8 cellular contexts compared by ENCODE assay signal in the genomic region with DNA sequence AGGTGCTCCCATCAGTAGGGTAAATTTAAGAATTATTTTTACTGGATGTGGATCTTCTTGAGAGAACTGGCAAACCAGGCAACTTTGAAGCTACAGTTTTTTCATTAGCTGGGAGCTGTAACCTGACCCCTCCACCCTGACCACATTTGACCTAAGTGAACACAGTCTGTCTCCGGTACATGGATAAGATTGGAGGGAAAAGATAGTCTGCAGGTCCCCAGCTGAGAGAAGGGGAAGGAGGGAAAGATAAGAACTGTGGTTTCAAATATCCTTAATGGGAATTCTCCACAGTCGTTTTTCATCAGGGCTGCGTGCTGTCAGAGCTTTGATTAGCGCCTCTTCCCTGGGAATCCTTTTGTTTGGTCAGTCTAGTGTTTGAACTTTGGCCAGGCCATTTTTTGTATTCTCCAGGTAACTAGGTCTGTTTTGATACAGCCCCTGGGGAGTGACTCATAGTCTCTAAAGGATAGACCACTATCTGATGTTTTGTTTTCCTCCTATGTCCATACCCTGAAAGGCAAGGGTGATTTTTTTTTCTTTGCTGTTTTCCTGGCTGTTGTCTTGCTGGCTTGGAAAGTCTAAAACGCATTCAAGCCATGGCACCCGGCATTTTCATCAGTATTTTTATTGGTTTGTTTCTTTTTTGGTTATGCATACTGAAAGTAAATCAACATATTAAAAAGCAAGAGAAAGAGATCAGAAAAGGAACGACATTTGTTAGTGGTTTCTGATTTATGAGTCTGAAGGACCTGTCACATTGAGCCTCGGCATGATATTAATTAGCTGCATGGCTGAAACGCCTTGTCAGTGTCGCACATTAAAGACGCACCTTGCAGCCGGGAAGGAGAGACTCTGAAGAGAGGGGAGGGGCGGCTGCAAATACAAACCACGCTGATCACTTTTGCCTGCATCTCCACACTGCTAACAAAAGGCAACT.
DNase-seq lines count a peak whose midpoint lies in the region; ATAC-seq and TF ChIP-seq lines count a peak whose summit lies in the region.

No MANE protein-coding gene starts in this region.

- no peaks in the 10 kb centered on the region for H3K36me3 Mint-ChIP-seq in natural killer cell

- ATAC-seq in HG03025 (IDR thresholded peaks at IDR 0.05; ENCODE audit: low FRiP score, unreplicated experiment) (no peak), natural killer cell (no peak)

- in situ Hi-C loops in SK-MEL-5 (cut with HindIII; ENCODE audit: low pct_unique_long_range_greater_than_20kb, low sequenced_read_pairs) = no loop called here

- peaks cover 7 to 45% of the 10 kb centered on the region in 2 donors for H3K27me3 Mint-ChIP-seq in natural killer cell (ENCODE audit: low read depth in 2 of 2)

- DNase-seq in DMS 273 treated with DMSO at 0.1 percent for 48 hours (lab: John Stamatoyannopoulos, UW) (peak; percentile 94), M059J (ENCODE audit: low read depth) (peak; percentile 94), SK-MEL-5 (ENCODE audit: low read depth, low spot score) (peak; percentile 16), iPS-NIHi7 (ENCODE audit: extremely low spot score) (peak; percentile 58), posterior cingulate gyrus (no peak), substantia nigra (lab: John Stamatoyannopoulos, UW) (no peak), natural killer cell (no peak)

- H3K4me1 Mint-ChIP-seq in natural killer cell = no peaks in the 10 kb centered on the region

- TF ChIP-seq CTCF in natural killer cell (IDR thresholded peaks at IDR 0.05) = no peak

- intact Hi-C loops in posterior cingulate gyrus (cut with DNase I) = no loop called here
- intact Hi-C loops in natural killer cell (cut with micrococcal nuclease) = no loop called here

- no peak overlapping the region for H3K27ac Mint-ChIP-seq in natural killer cell

- H3K27ac ChIP-seq in substantia nigra (ENCODE audit: low read depth, low read length, poor library complexity, severe bottlenecking) = no peak overlapping the region

- H3K9me3 Mint-ChIP-seq in natural killer cell = peaks cover 0 to 2% of the 10 kb centered on the region in 2 donors

- no peak overlapping the region for H3K4me3 Mint-ChIP-seq in natural killer cell

Comparison
In these comparisons a context has a peak if more than half of its experiments do, and no peak if none do; other contexts are left out.
1. DNase-seq: peak in DMS 273 treated with DMSO at 0.1 percent for 48 hours (single experiment), M059J (single experiment), SK-MEL-5 (single experiment) and iPS-NIHi7 (single experiment); none in posterior cingulate gyrus (0 of 10), substantia nigra (0 of 49) and natural killer cell (single experiment).